In the genomic region with DNA sequence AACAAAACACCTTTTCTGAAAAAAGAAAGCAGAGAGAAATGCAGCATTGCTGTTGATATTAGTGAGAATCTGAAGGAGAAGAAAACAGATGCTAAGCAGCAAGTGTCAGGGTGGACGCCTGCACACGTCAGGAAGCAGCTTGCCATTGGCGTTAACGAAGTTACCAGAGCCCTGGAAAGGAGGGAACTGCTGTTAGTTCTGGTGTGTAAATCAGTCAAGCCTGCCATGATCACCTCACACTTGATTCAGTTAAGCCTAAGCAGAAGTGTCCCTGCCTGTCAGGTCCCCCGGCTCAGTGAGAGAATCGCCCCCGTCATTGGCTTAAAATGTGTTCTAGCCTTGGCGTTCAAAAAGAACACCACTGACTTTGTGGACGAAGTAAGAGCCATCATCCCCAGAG, we compare ENCODE assay signal across 16 cellular contexts. TPM values are rescaled to one million over a fixed set of nuclear protein-coding genes. Genes with fewer than 3 reads are reported as not detected.
DNase-seq lines count a peak whose midpoint lies in the region; ATAC-seq and TF ChIP-seq lines count a peak whose summit lies in the region.
"Had no signal": no experiment of that assay in that cellular context is flagged by ENCODE, and none has a peak within 500 bp of the region (broad histone marks: within the 10 kb centered on the region; RNA-seq: fewer than 3 reads in every experiment).

No MANE protein-coding gene starts in this region.

- TF ChIP-seq CTCF in RWPE1 (conservative IDR thresholded peaks at IDR 0.05; ENCODE audit: low read depth) (no peak), nephron progenitor cell (IDR thresholded peaks at IDR 0.05) (no peak)

- CTCF ChIA-PET in RWPE1 (lab: Yijun Ruan, JAX), result no interaction called here

- POLR2A ChIA-PET in RWPE1 (lab: Yijun Ruan, JAX; ENCODE audit: low non-redundant PET), result no interaction called here

- peaks cover 87% of the 10 kb centered on the region for H3K36me3 Mint-ChIP-seq in activated T-cell treated with anti-CD3 and anti-CD28 coated beads, Interleukin-2, amount 50 U/mL, for 24 hours (ENCODE audit: low read depth)
- H3K36me3 Mint-ChIP-seq in activated T-cell treated with anti-CD3 and anti-CD28 coated beads, Interleukin-2, amount 50 U/mL, for 4 hours (ENCODE audit: insufficient read depth), result peaks cover 23% of the 10 kb centered on the region
- H3K36me3 Mint-ChIP-seq in activated naive CD8-positive, alpha-beta T cell treated with anti-CD3 and anti-CD28 coated beads for 36 hours, result peaks cover 16% of the 10 kb centered on the region
- H3K36me3 Mint-ChIP-seq in nephron progenitor cell (ENCODE audit: low read depth), result peaks cover 58% of the 10 kb centered on the region

- no peak for ATAC-seq in activated T-cell treated with anti-CD3 and anti-CD28 coated beads, Interleukin-2, amount 50 U/mL, for 4 hours

- H3K27ac ChIP-seq in RWPE1, result peak overlapping the region; percentile 8; the same call in 1 of the 2 replicates

- H3K4me1 Mint-ChIP-seq in activated T-cell treated with anti-CD3 and anti-CD28 coated beads, Interleukin-2, amount 50 U/mL, for 24 hours (ENCODE audit: low read depth), result peaks cover 30% of the 10 kb centered on the region
- peaks cover 22% of the 10 kb centered on the region for H3K4me1 Mint-ChIP-seq in activated T-cell treated with anti-CD3 and anti-CD28 coated beads, Interleukin-2, amount 50 U/mL, for 4 hours (ENCODE audit: low read depth)
- H3K4me1 Mint-ChIP-seq in activated naive CD8-positive, alpha-beta T cell treated with anti-CD3 and anti-CD28 coated beads for 36 hours, result peaks cover 30% of the 10 kb centered on the region
- H3K4me1 Mint-ChIP-seq in nephron progenitor cell, result peaks cover 30% of the 10 kb centered on the region

- H3K4me3 Mint-ChIP-seq in activated T-cell treated with anti-CD3 and anti-CD28 coated beads, Interleukin-2, amount 50 U/mL, for 24 hours, result no peak overlapping the region
- no peak overlapping the region for H3K4me3 Mint-ChIP-seq in activated T-cell treated with anti-CD3 and anti-CD28 coated beads, Interleukin-2, amount 50 U/mL, for 4 hours
- H3K4me3 Mint-ChIP-seq in activated naive CD8-positive, alpha-beta T cell treated with anti-CD3 and anti-CD28 coated beads for 36 hours, result no peak overlapping the region
- H3K4me3 Mint-ChIP-seq in nephron progenitor cell, result no peak overlapping the region
- H3K4me3 Mint-ChIP-seq: CD14-positive monocyte had no signal

- DNase-seq in activated T-cell treated with anti-CD3 and anti-CD28 coated beads, Interleukin-2, amount 50 U/mL, for 24 hours, result no peak
- no peak for DNase-seq in activated T-cell treated with anti-CD3 and anti-CD28 coated beads, Interleukin-2, amount 50 U/mL, for 4 hours
- DNase-seq in RWPE1 (ENCODE audit: low spot score) (no peak), nephron progenitor cell (no peak), activated gamma-delta T cell treated with Interleukin-2 at 50 U/mL for 16 hours (no peak), foreskin melanocyte (no peak)
- no peak for DNase-seq in activated naive CD8-positive, alpha-beta T cell treated with anti-CD3 and anti-CD28 coated beads for 36 hours
- DNase-seq: DMS153, KBM-7, MV-4-11, NCI-H1417, NCI-H187 treated with DMSO at 0.1 percent for 48 hours, NCI-H345, NCI-H526 had no signal

- no peaks in the 10 kb centered on the region for H3K27me3 Mint-ChIP-seq in activated T-cell treated with anti-CD3 and anti-CD28 coated beads, Interleukin-2, amount 50 U/mL, for 24 hours
- H3K27me3 Mint-ChIP-seq in activated T-cell treated with anti-CD3 and anti-CD28 coated beads, Interleukin-2, amount 50 U/mL, for 4 hours (ENCODE audit: low read depth), result no peaks in the 10 kb centered on the region
- no peaks in the 10 kb centered on the region for H3K27me3 Mint-ChIP-seq in activated naive CD8-positive, alpha-beta T cell treated with anti-CD3 and anti-CD28 coated beads for 36 hours
- no peaks in the 10 kb centered on the region for H3K27me3 Mint-ChIP-seq in nephron progenitor cell (ENCODE audit: low read depth, poor library complexity)

- H3K27ac Mint-ChIP-seq in activated T-cell treated with anti-CD3 and anti-CD28 coated beads, Interleukin-2, amount 50 U/mL, for 24 hours, result peak overlapping the region; percentile 63
- peak overlapping the region; percentile 21 for H3K27ac Mint-ChIP-seq in activated naive CD8-positive, alpha-beta T cell treated with anti-CD3 and anti-CD28 coated beads for 36 hours
- H3K27ac Mint-ChIP-seq in nephron progenitor cell, result peak overlapping the region; percentile 82

- no peaks in the 10 kb centered on the region for H3K9me3 Mint-ChIP-seq in activated T-cell treated with anti-CD3 and anti-CD28 coated beads, Interleukin-2, amount 50 U/mL, for 24 hours
- H3K9me3 Mint-ChIP-seq in activated T-cell treated with anti-CD3 and anti-CD28 coated beads, Interleukin-2, amount 50 U/mL, for 4 hours, result no peaks in the 10 kb centered on the region
- no peaks in the 10 kb centered on the region for H3K9me3 Mint-ChIP-seq in activated naive CD8-positive, alpha-beta T cell treated with anti-CD3 and anti-CD28 coated beads for 36 hours
- no peaks in the 10 kb centered on the region for H3K9me3 Mint-ChIP-seq in nephron progenitor cell
- H3K9me3 Mint-ChIP-seq: CD14-positive monocyte had no signal

RNA-seq across cellular contexts. Expression of a gene that starts 6.4 kb away (rescaled TPM):
- 10 to 100 TPM; 24.4 to 27.2 (median 25.8) TPM for total RNA-seq in activated T-cell treated with anti-CD3 and anti-CD28 coated beads, Interleukin-2, amount 50 U/mL, for 4 hours
- total RNA-seq in activated naive CD8-positive, alpha-beta T cell treated with anti-CD3 and anti-CD28 coated beads for 36 hours, result 10 to 100 TPM; 27.8 to 28.5 TPM

RNA-seq across cellular contexts. Expression of a gene that starts 14.9 kb away (rescaled TPM):
- under 1 TPM; 0.23 to 0.79 (median 0.52) TPM for total RNA-seq in activated T-cell treated with anti-CD3 and anti-CD28 coated beads, Interleukin-2, amount 50 U/mL, for 4 hours
- total RNA-seq in activated naive CD8-positive, alpha-beta T cell treated with anti-CD3 and anti-CD28 coated beads for 36 hours, result 1 to 10 TPM; 1.3 to 1.8 TPM

RNA-seq across cellular contexts. Expression of a gene that starts 59.8 kb away (rescaled TPM):
- not detected for total RNA-seq in activated T-cell treated with anti-CD3 and anti-CD28 coated beads, Interleukin-2, amount 50 U/mL, for 4 hours
- 1 to 10 TPM; 1.2 to 2.0 TPM for total RNA-seq in activated naive CD8-positive, alpha-beta T cell treated with anti-CD3 and anti-CD28 coated beads for 36 hours
- total RNA-seq: H1 had no signal

Comparison
In these comparisons a context has a peak if more than half of its experiments do, and no peak if none do; other contexts are left out.
1. H3K27ac Mint-ChIP-seq: peak in every context shown above with its lines; median percentile 82 in nephron progenitor cell; 63 in activated T-cell treated with anti-CD3 and anti-CD28 coated beads, Interleukin-2, amount 50 U/mL, for 24 hours; 21 in activated naive CD8-positive, alpha-beta T cell treated with anti-CD3 and anti-CD28 coated beads for 36 hours.